1 cellular context compared by ENCODE assay signal in genomic region chr5:128334010-128334716, GRCh38.
TF ChIP-seq lines count a peak whose summit lies in the region.

No MANE protein-coding gene starts in this region.

TF ChIP-seq in GM12878, 131 proteins besides CTCF, POLR2A, EP300 and RAD21 (continued from another document):
- TF ChIP-seq SREBF1 (IDR thresholded peaks at IDR 0.05; ENCODE audit: low read length) (no peak), RB1 (IDR thresholded peaks at IDR 0.05; ENCODE audit: borderline replicate concordance) (no peak), FOXK2 (IDR thresholded peaks at IDR 0.05) (no peak), CEBPZ (IDR thresholded peaks at IDR 0.05; ENCODE audit: low read depth, low read length) (no peak)
